Comparison of ENCODE assay signal across 9 cellular contexts in the genomic region with DNA sequence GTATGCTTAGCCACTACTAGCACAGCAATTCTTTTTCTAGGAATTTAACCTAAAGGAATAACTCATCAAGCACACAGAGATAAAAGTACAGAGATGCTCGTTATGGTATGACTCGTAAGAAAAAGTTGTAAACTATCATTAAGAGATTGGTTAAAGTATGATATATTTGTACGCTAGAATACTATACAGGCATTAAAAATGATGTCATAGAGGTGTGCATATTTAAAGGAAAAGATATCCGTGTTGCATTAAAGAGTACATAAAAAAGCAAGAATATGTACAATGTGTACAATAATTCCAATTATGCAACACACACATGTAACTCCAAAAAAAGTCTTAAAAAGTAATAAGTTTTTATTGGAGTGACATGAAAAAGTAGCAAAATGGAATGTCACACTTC. TPM values are rescaled to one million over a fixed set of nuclear protein-coding genes. Genes with fewer than 3 reads are reported as not detected.
"Had no signal": no experiment of that assay in that cellular context is flagged by ENCODE, and none has a peak within 500 bp of the region (broad histone marks: within the 10 kb centered on the region; RNA-seq: fewer than 3 reads in every experiment).

No MANE protein-coding gene starts in this region.

- ATAC-seq: K562 had no signal

- FAIRE-seq: HTR-8/SVneo, K562 had no signal

- H3K27ac Mint-ChIP-seq: IgD-negative memory B cell had no signal

- H3K4me3 ChIP-seq: K562 had no signal

- H3K4me2 ChIP-seq: KMS-11 had no signal

- H3K9ac ChIP-seq: KMS-11 had no signal

- H3K4me3 Mint-ChIP-seq: IgD-negative memory B cell had no signal

- H3K4me1 Mint-ChIP-seq: IgD-negative memory B cell had no signal

- H3K27ac ChIP-seq: HL-60, KMS-11 had no signal

- DNase-seq: IMR-90, KBM-7, KG1 had no signal

RNA-seq across cellular contexts. Expression of a gene that starts 54.5 kb away (rescaled TPM):
- total RNA-seq: HT-29, K562 had no signal
- polyA plus RNA-seq: K562 had no signal
